2 cellular contexts compared by ENCODE assay signal in the genomic region with DNA sequence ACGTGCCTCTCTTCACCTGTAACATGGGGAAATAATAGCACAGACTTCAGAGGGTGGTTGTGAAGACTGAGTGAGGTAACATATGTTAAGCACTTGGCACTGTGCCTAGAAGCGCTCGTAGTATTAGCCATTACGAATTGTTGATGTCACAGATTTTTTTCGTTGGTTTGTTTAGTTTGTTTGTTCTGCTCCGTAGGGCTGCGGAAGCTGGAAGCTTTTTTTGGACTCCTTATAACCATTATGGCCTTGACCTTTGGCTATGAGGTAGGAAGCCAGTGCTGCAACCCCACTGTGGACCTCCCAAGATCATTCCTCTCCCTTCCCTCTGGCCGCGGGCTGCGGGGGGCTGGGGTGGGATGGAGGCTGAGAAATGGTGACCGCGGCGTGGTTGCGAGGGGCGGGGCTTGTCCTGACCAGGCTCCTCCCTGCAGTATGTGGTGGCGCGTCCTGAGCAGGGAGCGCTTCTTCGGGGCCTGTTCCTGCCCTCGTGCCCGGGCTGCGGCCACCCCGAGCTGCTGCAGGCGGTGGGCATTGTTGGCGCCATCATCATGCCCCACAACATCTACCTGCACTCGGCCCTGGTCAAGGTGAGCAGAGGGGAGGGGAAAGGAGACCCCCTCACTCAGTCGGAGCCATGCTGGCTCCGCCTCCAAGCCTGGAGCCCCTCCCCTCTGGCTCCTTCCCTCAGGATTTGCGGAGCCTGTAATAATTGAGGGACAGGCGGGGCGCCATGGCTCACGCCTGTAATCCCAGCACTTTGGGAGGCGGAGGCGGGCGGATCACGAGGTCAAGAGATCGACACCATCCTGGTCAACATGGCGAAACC.
A peak's percentile ranks its signal among the peaks of the same experiment; 100 is the strongest.
TF ChIP-seq lines count a peak whose summit lies in the region.

No MANE protein-coding gene starts in this region.

TF ChIP-seq in HepG2, 621 proteins besides CTCF, POLR2A, EP300 and RAD21 (continues in another document):
- TF ChIP-seq, protein P1, sequence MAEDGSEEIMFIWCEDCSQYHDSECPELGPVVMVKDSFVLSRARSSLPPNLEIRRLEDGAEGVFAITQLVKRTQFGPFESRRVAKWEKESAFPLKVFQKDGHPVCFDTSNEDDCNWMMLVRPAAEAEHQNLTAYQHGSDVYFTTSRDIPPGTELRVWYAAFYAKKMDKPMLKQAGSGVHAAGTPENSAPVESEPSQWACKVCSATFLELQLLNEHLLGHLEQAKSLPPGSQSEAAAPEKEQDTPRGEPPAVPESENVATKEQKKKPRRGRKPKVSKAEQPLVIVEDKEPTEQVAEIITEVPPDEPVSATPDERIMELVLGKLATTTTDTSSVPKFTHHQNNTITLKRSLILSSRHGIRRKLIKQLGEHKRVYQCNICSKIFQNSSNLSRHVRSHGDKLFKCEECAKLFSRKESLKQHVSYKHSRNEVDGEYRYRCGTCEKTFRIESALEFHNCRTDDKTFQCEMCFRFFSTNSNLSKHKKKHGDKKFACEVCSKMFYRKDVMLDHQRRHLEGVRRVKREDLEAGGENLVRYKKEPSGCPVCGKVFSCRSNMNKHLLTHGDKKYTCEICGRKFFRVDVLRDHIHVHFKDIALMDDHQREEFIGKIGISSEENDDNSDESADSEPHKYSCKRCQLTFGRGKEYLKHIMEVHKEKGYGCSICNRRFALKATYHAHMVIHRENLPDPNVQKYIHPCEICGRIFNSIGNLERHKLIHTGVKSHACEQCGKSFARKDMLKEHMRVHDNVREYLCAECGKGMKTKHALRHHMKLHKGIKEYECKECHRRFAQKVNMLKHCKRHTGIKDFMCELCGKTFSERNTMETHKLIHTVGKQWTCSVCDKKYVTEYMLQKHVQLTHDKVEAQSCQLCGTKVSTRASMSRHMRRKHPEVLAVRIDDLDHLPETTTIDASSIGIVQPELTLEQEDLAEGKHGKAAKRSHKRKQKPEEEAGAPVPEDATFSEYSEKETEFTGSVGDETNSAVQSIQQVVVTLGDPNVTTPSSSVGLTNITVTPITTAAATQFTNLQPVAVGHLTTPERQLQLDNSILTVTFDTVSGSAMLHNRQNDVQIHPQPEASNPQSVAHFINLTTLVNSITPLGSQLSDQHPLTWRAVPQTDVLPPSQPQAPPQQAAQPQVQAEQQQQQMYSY (CRISPR knock-in tag; IDR thresholded peaks at IDR 0.05): no peak
- TF ChIP-seq, protein P2, sequence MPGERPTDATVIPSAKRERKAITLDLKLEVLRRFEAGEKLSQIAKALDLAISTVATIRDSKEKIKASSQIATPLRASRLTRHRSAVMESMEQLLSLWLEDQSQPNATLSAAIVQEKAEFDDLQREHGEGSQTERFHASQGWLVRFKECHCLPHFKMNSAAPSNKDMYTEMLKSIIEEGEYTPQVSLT (CRISPR knock-in tag; IDR thresholded peaks at IDR 0.05; ENCODE audit: borderline replicate concordance, low read depth): no peak
- TF ChIP-seq CHCHD3 (CRISPR knock-in tag; IDR thresholded peaks at IDR 0.05) (0 out of 2 replicates have a peak, but pooled peaks have one; percentile 54), CBFB (CRISPR knock-in tag; IDR thresholded peaks at IDR 0.05) (no peak), SMARCE1 (IDR thresholded peaks at IDR 0.05; ENCODE audit: borderline replicate concordance) (no peak), TAF1 (CRISPR knock-in tag; IDR thresholded peaks at IDR 0.05) (no peak), NR1H2 (CRISPR knock-in tag; IDR thresholded peaks at IDR 0.05; ENCODE audit: borderline replicate concordance, low read depth) (no peak), ZNF431 (CRISPR knock-in tag; IDR thresholded peaks at IDR 0.05; ENCODE audit: borderline replicate concordance, low read depth) (no peak), ZMYM3 (CRISPR knock-in tag; IDR thresholded peaks at IDR 0.05) (no peak)
- TF ChIP-seq, protein P3, sequence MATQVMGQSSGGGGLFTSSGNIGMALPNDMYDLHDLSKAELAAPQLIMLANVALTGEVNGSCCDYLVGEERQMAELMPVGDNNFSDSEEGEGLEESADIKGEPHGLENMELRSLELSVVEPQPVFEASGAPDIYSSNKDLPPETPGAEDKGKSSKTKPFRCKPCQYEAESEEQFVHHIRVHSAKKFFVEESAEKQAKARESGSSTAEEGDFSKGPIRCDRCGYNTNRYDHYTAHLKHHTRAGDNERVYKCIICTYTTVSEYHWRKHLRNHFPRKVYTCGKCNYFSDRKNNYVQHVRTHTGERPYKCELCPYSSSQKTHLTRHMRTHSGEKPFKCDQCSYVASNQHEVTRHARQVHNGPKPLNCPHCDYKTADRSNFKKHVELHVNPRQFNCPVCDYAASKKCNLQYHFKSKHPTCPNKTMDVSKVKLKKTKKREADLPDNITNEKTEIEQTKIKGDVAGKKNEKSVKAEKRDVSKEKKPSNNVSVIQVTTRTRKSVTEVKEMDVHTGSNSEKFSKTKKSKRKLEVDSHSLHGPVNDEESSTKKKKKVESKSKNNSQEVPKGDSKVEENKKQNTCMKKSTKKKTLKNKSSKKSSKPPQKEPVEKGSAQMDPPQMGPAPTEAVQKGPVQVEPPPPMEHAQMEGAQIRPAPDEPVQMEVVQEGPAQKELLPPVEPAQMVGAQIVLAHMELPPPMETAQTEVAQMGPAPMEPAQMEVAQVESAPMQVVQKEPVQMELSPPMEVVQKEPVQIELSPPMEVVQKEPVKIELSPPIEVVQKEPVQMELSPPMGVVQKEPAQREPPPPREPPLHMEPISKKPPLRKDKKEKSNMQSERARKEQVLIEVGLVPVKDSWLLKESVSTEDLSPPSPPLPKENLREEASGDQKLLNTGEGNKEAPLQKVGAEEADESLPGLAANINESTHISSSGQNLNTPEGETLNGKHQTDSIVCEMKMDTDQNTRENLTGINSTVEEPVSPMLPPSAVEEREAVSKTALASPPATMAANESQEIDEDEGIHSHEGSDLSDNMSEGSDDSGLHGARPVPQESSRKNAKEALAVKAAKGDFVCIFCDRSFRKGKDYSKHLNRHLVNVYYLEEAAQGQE (IDR thresholded peaks at IDR 0.05; ENCODE audit: borderline replicate concordance in 1 of 2, low read depth in 1 of 2, low read length in 2 of 2): no peak
- TF ChIP-seq, protein P4, sequence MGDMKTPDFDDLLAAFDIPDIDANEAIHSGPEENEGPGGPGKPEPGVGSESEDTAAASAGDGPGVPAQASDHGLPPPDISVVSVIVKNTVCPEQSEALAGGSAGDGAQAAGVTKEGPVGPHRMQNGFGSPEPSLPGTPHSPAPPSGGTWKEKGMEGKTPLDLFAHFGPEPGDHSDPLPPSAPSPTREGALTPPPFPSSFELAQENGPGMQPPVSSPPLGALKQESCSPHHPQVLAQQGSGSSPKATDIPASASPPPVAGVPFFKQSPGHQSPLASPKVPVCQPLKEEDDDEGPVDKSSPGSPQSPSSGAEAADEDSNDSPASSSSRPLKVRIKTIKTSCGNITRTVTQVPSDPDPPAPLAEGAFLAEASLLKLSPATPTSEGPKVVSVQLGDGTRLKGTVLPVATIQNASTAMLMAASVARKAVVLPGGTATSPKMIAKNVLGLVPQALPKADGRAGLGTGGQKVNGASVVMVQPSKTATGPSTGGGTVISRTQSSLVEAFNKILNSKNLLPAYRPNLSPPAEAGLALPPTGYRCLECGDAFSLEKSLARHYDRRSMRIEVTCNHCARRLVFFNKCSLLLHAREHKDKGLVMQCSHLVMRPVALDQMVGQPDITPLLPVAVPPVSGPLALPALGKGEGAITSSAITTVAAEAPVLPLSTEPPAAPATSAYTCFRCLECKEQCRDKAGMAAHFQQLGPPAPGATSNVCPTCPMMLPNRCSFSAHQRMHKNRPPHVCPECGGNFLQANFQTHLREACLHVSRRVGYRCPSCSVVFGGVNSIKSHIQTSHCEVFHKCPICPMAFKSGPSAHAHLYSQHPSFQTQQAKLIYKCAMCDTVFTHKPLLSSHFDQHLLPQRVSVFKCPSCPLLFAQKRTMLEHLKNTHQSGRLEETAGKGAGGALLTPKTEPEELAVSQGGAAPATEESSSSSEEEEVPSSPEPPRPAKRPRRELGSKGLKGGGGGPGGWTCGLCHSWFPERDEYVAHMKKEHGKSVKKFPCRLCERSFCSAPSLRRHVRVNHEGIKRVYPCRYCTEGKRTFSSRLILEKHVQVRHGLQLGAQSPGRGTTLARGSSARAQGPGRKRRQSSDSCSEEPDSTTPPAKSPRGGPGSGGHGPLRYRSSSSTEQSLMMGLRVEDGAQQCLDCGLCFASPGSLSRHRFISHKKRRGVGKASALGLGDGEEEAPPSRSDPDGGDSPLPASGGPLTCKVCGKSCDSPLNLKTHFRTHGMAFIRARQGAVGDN (CRISPR knock-in tag; IDR thresholded peaks at IDR 0.05): peak; percentile 60

TF ChIP-seq in GM12891, 5 proteins besides CTCF, POLR2A, EP300 and RAD21:
- TF ChIP-seq PAX5 (IDR thresholded peaks at IDR 0.05; ENCODE audit: insufficient read depth, low read length, severe bottlenecking): no peak
- TF ChIP-seq POU2F2 (IDR thresholded peaks at IDR 0.05; ENCODE audit: low read depth, low read length): no peak
- TF ChIP-seq POLR2AphosphoS5 (IDR thresholded peaks at IDR 0.05; ENCODE audit: low read depth, low read length): no peak
- TF ChIP-seq SPI1 (IDR thresholded peaks at IDR 0.05; ENCODE audit: low read depth, low read length): no peak
